ENCODE assay signal across 11 cellular contexts in the genomic region with DNA sequence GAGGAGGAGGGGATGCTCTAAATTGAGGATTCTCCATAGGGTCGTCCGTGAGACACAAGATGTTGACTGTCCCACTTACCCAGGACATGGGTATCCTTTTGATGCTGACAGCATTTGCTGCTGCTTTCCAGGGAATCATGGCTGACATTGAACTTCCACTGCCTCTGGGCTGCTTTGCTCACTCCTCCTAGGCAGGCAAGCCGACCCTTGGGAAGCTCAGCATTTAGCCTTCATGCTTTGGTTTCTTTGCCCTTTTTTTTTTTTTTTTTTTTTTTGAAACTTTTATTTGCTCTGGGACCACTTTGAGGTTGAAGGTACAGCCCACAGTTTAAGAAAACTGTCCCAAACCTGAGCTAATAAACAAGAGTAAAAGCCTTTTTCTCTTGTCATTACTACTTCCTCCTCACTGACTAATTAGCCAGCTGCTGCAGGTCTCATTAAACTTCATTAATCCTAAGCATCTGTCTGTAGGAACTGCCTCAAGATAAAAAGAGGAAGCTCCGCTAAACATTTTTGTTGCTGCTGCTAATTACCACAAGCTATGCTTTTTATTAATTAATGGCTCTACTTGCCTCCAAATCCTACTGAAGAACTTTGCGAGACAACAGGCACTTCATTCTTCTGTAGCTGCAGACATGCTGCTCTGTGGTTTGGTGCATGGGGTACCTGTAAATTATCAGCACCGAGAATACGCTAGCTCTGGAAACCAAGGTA.
DNase-seq lines count a peak whose midpoint lies in the region; ATAC-seq and TF ChIP-seq lines count a peak whose summit lies in the region.
"Had no signal": no experiment of that assay in that cellular context is flagged by ENCODE, and none has a peak within 500 bp of the region (broad histone marks: within the 10 kb centered on the region; RNA-seq: fewer than 3 reads in every experiment).

No MANE protein-coding gene starts in this region.

- H3K4me1 Mint-ChIP-seq in CD4-positive, CD25-positive, alpha-beta regulatory T cell = peaks cover 45 to 98% (median 75%) of the 10 kb centered on the region in 4 donors
- H3K4me1 Mint-ChIP-seq in activated naive CD8-positive, alpha-beta T cell treated with anti-CD3 and anti-CD28 coated beads for 36 hours = peaks cover 87% of the 10 kb centered on the region

- H3K27ac Mint-ChIP-seq in CD4-positive, CD25-positive, alpha-beta regulatory T cell = peak overlapping the region; percentile 88 to 95 (median 91)
- H3K27ac Mint-ChIP-seq in activated naive CD8-positive, alpha-beta T cell treated with anti-CD3 and anti-CD28 coated beads for 36 hours = peak overlapping the region; percentile 92

- H3K9me3 ChIP-seq in CD4-positive, CD25-positive, alpha-beta regulatory T cell (ENCODE audit: control insufficient read depth in 2 of 2, low read length in 2 of 2) = no peaks in the 10 kb centered on the region
- no peaks in the 10 kb centered on the region for H3K9me3 ChIP-seq in Loucy (ENCODE audit: insufficient read depth, low read depth, low read length)
- no peaks in the 10 kb centered on the region for H3K9me3 ChIP-seq in right cardiac atrium (ENCODE audit: control insufficient read depth, low read length)
- H3K9me3 ChIP-seq: SJSA1, upper lobe of right lung had no signal

- peak overlapping the region; percentile 51 for H3K4me3 ChIP-seq in CD4-positive, CD25-positive, alpha-beta regulatory T cell (ENCODE audit: low read depth, low read length)
- H3K4me3 ChIP-seq in Loucy (ENCODE audit: low read length, poor library complexity, severe bottlenecking) (peak overlapping the region; percentile 52), right cardiac atrium (ENCODE audit: low read length) (no peak overlapping the region)
- H3K4me3 ChIP-seq: lung, SJSA1, upper lobe of right lung had no signal

- no peaks in the 10 kb centered on the region for H3K27me3 Mint-ChIP-seq in CD4-positive, CD25-positive, alpha-beta regulatory T cell
- no peaks in the 10 kb centered on the region for H3K27me3 Mint-ChIP-seq in activated naive CD8-positive, alpha-beta T cell treated with anti-CD3 and anti-CD28 coated beads for 36 hours

- H3K4me3 Mint-ChIP-seq in CD4-positive, CD25-positive, alpha-beta regulatory T cell = peak overlapping the region; percentile 27 to 75 (median 70)
- H3K4me3 Mint-ChIP-seq in activated naive CD8-positive, alpha-beta T cell treated with anti-CD3 and anti-CD28 coated beads for 36 hours = peak overlapping the region; percentile 70

- H3K9me2 ChIP-seq in Loucy (replicated peaks; ENCODE audit: low read depth, low read length) = no peaks in the 10 kb centered on the region

- no peak for TF ChIP-seq CTCF in Loucy (conservative IDR thresholded peaks at IDR 0.05; ENCODE audit: low read length)

- 69% methylated on average over 7 of the region's 7 CpGs for WGBS in right cardiac atrium

- intact Hi-C loops in right cardiac atrium (cut with DNase I) = no loop called here

- peak overlapping the region; percentile 87 for H3K27ac ChIP-seq in CD4-positive, CD25-positive, alpha-beta regulatory T cell (ENCODE audit: insufficient read depth, low read length, poor library complexity, severe bottlenecking)
- no peak overlapping the region for H3K27ac ChIP-seq in right cardiac atrium (ENCODE audit: low read length)
- H3K27ac ChIP-seq: SJSA1, upper lobe of right lung had no signal

- H3K27me3 ChIP-seq in CD4-positive, CD25-positive, alpha-beta regulatory T cell (ENCODE audit: control insufficient read depth, insufficient read depth, low read length) = no peaks in the 10 kb centered on the region
- H3K27me3 ChIP-seq in Loucy (ENCODE audit: insufficient read depth, low read length, poor library complexity, severe bottlenecking) (no peaks in the 10 kb centered on the region), right cardiac atrium (ENCODE audit: control insufficient read depth, insufficient read depth) (no peaks in the 10 kb centered on the region)
- H3K27me3 ChIP-seq: SJSA1, upper lobe of right lung had no signal

- DNase-seq in CD4-positive, CD25-positive, alpha-beta regulatory T cell = no peak
- DNase-seq in activated naive CD8-positive, alpha-beta T cell treated with anti-CD3 and anti-CD28 coated beads for 36 hours = no peak
- DNase-seq in activated gamma-delta T cell treated with Interleukin-2 at 50 U/mL for 16 hours (no peak), right cardiac atrium (no peak)
- no peak for DNase-seq in stimulated activated naive CD4-positive, alpha-beta T cell (lab: John Stamatoyannopoulos, UW)
- DNase-seq: upper lobe of right lung had no signal

- H3K36me3 ChIP-seq in CD4-positive, CD25-positive, alpha-beta regulatory T cell (ENCODE audit: control insufficient read depth, insufficient read depth, low read length) = no peaks in the 10 kb centered on the region
- peaks cover 12% of the 10 kb centered on the region; the same call in 1 of the 2 replicates for H3K36me3 ChIP-seq in Loucy (ENCODE audit: insufficient read depth, low read length)
- H3K36me3 ChIP-seq: upper lobe of right lung had no signal

- peaks cover 95% of the 10 kb centered on the region for H3K4me1 ChIP-seq in CD4-positive, CD25-positive, alpha-beta regulatory T cell (ENCODE audit: control insufficient read depth, insufficient read depth, low read length, poor library complexity, severe bottlenecking)
- peaks cover 96% of the 10 kb centered on the region for H3K4me1 ChIP-seq in Loucy (ENCODE audit: insufficient read depth, low read length, poor library complexity, severe bottlenecking)
- H3K4me1 ChIP-seq in right cardiac atrium (ENCODE audit: control insufficient read depth, insufficient read depth, low read length) = peaks cover 27% of the 10 kb centered on the region

- H3K4me2 ChIP-seq in Loucy (ENCODE audit: low read depth, low read length, poor library complexity, severe bottlenecking) = peak overlapping the region; percentile 80

- H4K20me1 ChIP-seq in Loucy (ENCODE audit: insufficient read depth, low read length, poor library complexity, severe bottlenecking) = peaks cover 80% of the 10 kb centered on the region

- ATAC-seq in CD4-positive, CD25-positive, alpha-beta regulatory T cell (ENCODE audit: low read depth in 2 of 2) = no peak
- ATAC-seq in GM18498 (IDR thresholded peaks at IDR 0.05; ENCODE audit: unreplicated experiment) (peak; percentile 23), GM21786 (IDR thresholded peaks at IDR 0.05; ENCODE audit: unreplicated experiment) (no peak), right cardiac atrium (no peak)
- ATAC-seq: upper lobe of right lung had no signal

- H3K79me2 ChIP-seq in Loucy (ENCODE audit: insufficient read depth, low read length) = peaks cover 100% of the 10 kb centered on the region

- H3K9ac ChIP-seq in Loucy (ENCODE audit: low read depth, low read length, poor library complexity, severe bottlenecking) = peak overlapping the region; percentile 49

- peaks cover 6% of the 10 kb centered on the region for H3K36me3 Mint-ChIP-seq in CD4-positive, CD25-positive, alpha-beta regulatory T cell
- H3K36me3 Mint-ChIP-seq in activated naive CD8-positive, alpha-beta T cell treated with anti-CD3 and anti-CD28 coated beads for 36 hours = peaks cover 11% of the 10 kb centered on the region

- peaks cover 21% of the 10 kb centered on the region for H3F3A ChIP-seq in Loucy (ENCODE audit: low read depth)

- no peaks in the 10 kb centered on the region for H3K9me3 Mint-ChIP-seq in CD4-positive, CD25-positive, alpha-beta regulatory T cell
- H3K9me3 Mint-ChIP-seq in activated naive CD8-positive, alpha-beta T cell treated with anti-CD3 and anti-CD28 coated beads for 36 hours = no peaks in the 10 kb centered on the region

- H2AFZ ChIP-seq in Loucy (ENCODE audit: low read length) = no peak overlapping the region
